In the genomic region with DNA sequence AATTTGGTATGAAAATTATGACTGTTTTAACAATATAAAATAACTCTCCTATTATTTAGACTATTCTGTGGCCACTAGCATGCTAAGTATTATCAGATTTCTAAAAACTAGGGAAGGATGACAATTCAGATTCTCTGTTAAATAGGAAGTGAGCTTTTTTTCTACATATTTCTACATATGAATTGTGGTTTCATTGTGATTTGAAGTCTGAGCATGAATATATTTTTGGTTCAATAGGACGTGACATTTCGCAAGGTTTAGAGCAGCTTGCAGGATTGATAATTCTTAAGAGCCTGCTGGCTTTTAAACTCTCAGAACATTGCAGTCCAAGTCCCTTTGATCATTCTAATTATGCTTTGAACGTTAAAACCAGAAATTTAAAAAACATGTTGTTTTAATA, we compare ENCODE assay signal across 1 cellular context.
TF ChIP-seq lines count a peak whose summit lies in the region.

No MANE protein-coding gene starts in this region.

TF ChIP-seq in K562, 482 proteins besides CTCF, POLR2A, EP300 and RAD21 (continued from another document):
- TF ChIP-seq, protein P1, sequence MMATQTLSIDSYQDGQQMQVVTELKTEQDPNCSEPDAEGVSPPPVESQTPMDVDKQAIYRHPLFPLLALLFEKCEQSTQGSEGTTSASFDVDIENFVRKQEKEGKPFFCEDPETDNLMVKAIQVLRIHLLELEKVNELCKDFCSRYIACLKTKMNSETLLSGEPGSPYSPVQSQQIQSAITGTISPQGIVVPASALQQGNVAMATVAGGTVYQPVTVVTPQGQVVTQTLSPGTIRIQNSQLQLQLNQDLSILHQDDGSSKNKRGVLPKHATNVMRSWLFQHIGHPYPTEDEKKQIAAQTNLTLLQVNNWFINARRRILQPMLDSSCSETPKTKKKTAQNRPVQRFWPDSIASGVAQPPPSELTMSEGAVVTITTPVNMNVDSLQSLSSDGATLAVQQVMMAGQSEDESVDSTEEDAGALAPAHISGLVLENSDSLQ (IDR thresholded peaks at IDR 0.05): no peak
- TF ChIP-seq ZNF174 (CRISPR knock-in tag; IDR thresholded peaks at IDR 0.05) (no peak), NFE2 (IDR thresholded peaks at IDR 0.05; ENCODE audit: low read depth) (peak; percentile 59; the same call in 1 of the 2 replicates), SRF (CRISPR knock-in tag; IDR thresholded peaks at IDR 0.05) (no peak), CBFA2T3 (IDR thresholded peaks at IDR 0.05) (peak; percentile 43; the same call in 1 of the 2 replicates), CAMTA2 (CRISPR knock-in tag; conservative IDR thresholded peaks at IDR 0.05) (no peak), PTBP1 (IDR thresholded peaks at IDR 0.05; ENCODE audit: low read depth, low read length) (no peak), ESRRA (IDR thresholded peaks at IDR 0.05; ENCODE audit: borderline replicate concordance, low read depth) (no peak), ZNF586 (CRISPR knock-in tag; conservative IDR thresholded peaks at IDR 0.05) (no peak), ZNF766 (CRISPR knock-in tag; conservative IDR thresholded peaks at IDR 0.05) (no peak), KDM5B (IDR thresholded peaks at IDR 0.05; ENCODE audit: insufficient replicate concordance, low read depth, low read length) (no peak), PML (IDR thresholded peaks at IDR 0.05; ENCODE audit: low read length) (no peak), PURB (CRISPR knock-in tag; IDR thresholded peaks at IDR 0.05; ENCODE audit: low read depth) (no peak), PHF8 (IDR thresholded peaks at IDR 0.05; ENCODE audit: borderline replicate concordance, low read length) (no peak)
- TF ChIP-seq, protein P2, sequence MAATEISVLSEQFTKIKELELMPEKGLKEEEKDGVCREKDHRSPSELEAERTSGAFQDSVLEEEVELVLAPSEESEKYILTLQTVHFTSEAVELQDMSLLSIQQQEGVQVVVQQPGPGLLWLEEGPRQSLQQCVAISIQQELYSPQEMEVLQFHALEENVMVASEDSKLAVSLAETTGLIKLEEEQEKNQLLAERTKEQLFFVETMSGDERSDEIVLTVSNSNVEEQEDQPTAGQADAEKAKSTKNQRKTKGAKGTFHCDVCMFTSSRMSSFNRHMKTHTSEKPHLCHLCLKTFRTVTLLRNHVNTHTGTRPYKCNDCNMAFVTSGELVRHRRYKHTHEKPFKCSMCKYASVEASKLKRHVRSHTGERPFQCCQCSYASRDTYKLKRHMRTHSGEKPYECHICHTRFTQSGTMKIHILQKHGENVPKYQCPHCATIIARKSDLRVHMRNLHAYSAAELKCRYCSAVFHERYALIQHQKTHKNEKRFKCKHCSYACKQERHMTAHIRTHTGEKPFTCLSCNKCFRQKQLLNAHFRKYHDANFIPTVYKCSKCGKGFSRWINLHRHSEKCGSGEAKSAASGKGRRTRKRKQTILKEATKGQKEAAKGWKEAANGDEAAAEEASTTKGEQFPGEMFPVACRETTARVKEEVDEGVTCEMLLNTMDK (IDR thresholded peaks at IDR 0.05; ENCODE audit: borderline replicate concordance, insufficient read depth, low read depth, low read length, poor library complexity, severe bottlenecking): no peak
- TF ChIP-seq, protein P3, sequence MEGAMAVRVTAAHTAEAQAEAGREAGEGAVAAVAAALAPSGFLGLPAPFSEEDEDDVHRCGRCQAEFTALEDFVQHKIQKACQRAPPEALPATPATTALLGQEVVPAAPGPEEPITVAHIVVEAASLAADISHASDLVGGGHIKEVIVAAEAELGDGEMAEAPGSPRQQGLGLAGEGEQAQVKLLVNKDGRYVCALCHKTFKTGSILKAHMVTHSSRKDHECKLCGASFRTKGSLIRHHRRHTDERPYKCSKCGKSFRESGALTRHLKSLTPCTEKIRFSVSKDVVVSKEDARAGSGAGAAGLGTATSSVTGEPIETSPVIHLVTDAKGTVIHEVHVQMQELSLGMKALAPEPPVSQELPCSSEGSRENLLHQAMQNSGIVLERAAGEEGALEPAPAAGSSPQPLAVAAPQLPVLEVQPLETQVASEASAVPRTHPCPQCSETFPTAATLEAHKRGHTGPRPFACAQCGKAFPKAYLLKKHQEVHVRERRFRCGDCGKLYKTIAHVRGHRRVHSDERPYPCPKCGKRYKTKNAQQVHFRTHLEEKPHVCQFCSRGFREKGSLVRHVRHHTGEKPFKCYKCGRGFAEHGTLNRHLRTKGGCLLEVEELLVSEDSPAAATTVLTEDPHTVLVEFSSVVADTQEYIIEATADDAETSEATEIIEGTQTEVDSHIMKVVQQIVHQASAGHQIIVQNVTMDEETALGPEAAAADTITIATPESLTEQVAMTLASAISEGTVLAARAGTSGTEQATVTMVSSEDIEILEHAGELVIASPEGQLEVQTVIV (CRISPR knock-in tag; IDR thresholded peaks at IDR 0.05; ENCODE audit: borderline replicate concordance): no peak
- TF ChIP-seq, protein P4, sequence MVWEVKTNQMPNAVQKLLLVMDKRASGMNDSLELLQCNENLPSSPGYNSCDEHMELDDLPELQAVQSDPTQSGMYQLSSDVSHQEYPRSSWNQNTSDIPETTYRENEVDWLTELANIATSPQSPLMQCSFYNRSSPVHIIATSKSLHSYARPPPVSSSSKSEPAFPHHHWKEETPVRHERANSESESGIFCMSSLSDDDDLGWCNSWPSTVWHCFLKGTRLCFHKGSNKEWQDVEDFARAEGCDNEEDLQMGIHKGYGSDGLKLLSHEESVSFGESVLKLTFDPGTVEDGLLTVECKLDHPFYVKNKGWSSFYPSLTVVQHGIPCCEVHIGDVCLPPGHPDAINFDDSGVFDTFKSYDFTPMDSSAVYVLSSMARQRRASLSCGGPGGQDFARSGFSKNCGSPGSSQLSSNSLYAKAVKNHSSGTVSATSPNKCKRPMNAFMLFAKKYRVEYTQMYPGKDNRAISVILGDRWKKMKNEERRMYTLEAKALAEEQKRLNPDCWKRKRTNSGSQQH (CRISPR knock-in tag; IDR thresholded peaks at IDR 0.05): no peak
- TF ChIP-seq, protein P5, sequence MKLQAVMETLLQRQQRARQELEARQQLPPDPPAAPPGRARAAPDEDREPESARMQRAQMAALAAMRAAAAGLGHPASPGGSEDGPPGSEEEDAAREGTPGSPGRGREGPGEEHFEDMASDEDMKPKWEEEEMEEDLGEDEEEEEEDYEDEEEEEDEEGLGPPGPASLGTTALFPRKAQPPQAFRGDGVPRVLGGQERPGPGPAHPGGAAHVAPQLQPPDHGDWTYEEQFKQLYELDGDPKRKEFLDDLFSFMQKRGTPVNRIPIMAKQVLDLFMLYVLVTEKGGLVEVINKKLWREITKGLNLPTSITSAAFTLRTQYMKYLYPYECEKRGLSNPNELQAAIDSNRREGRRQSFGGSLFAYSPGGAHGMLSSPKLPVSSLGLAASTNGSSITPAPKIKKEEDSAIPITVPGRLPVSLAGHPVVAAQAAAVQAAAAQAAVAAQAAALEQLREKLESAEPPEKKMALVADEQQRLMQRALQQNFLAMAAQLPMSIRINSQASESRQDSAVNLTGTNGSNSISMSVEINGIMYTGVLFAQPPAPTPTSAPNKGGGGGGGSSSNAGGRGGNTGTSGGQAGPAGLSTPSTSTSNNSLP (IDR thresholded peaks at IDR 0.05; ENCODE audit: borderline replicate concordance, low read depth, low read length): 0 out of 2 replicates have a peak, but pooled peaks have one; percentile 66
- TF ChIP-seq, protein P6, sequence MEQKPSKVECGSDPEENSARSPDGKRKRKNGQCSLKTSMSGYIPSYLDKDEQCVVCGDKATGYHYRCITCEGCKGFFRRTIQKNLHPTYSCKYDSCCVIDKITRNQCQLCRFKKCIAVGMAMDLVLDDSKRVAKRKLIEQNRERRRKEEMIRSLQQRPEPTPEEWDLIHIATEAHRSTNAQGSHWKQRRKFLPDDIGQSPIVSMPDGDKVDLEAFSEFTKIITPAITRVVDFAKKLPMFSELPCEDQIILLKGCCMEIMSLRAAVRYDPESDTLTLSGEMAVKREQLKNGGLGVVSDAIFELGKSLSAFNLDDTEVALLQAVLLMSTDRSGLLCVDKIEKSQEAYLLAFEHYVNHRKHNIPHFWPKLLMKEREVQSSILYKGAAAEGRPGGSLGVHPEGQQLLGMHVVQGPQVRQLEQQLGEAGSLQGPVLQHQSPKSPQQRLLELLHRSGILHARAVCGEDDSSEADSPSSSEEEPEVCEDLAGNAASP (IDR thresholded peaks at IDR 0.05): no peak
- TF ChIP-seq, protein P7, sequence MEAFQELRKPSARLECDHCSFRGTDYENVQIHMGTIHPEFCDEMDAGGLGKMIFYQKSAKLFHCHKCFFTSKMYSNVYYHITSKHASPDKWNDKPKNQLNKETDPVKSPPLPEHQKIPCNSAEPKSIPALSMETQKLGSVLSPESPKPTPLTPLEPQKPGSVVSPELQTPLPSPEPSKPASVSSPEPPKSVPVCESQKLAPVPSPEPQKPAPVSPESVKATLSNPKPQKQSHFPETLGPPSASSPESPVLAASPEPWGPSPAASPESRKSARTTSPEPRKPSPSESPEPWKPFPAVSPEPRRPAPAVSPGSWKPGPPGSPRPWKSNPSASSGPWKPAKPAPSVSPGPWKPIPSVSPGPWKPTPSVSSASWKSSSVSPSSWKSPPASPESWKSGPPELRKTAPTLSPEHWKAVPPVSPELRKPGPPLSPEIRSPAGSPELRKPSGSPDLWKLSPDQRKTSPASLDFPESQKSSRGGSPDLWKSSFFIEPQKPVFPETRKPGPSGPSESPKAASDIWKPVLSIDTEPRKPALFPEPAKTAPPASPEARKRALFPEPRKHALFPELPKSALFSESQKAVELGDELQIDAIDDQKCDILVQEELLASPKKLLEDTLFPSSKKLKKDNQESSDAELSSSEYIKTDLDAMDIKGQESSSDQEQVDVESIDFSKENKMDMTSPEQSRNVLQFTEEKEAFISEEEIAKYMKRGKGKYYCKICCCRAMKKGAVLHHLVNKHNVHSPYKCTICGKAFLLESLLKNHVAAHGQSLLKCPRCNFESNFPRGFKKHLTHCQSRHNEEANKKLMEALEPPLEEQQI (IDR thresholded peaks at IDR 0.05): no peak
- TF ChIP-seq, protein P8, sequence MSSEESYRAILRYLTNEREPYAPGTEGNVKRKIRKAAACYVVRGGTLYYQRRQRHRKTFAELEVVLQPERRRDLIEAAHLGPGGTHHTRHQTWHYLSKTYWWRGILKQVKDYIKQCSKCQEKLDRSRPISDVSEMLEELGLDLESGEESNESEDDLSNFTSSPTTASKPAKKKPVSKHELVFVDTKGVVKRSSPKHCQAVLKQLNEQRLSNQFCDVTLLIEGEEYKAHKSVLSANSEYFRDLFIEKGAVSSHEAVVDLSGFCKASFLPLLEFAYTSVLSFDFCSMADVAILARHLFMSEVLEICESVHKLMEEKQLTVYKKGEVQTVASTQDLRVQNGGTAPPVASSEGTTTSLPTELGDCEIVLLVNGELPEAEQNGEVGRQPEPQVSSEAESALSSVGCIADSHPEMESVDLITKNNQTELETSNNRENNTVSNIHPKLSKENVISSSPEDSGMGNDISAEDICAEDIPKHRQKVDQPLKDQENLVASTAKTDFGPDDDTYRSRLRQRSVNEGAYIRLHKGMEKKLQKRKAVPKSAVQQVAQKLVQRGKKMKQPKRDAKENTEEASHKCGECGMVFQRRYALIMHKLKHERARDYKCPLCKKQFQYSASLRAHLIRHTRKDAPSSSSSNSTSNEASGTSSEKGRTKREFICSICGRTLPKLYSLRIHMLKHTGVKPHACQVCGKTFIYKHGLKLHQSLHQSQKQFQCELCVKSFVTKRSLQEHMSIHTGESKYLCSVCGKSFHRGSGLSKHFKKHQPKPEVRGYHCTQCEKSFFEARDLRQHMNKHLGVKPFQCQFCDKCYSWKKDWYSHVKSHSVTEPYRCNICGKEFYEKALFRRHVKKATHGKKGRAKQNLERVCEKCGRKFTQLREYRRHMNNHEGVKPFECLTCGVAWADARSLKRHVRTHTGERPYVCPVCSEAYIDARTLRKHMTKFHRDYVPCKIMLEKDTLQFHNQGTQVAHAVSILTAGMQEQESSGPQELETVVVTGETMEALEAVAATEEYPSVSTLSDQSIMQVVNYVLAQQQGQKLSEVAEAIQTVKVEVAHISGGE (CRISPR knock-in tag; IDR thresholded peaks at IDR 0.05): no peak
